Comparison of ENCODE assay signal across 14 cellular contexts in genomic region chr22:45181240-45181639, GRCh38. TPM values are rescaled to one million over a fixed set of nuclear protein-coding genes. Genes with fewer than 3 reads are reported as not detected.
DNase-seq lines count a peak whose midpoint lies in the region; ATAC-seq, FAIRE-seq and TF ChIP-seq lines count a peak whose summit lies in the region.
"Had no signal": no experiment of that assay in that cellular context is flagged by ENCODE, and none has a peak within 500 bp of the region (broad histone marks: within the 10 kb centered on the region; RNA-seq: fewer than 3 reads in every experiment).

No MANE protein-coding gene starts in this region.

- ATAC-seq in activated CD4-positive, alpha-beta T cell treated with anti-CD3 and anti-CD28 coated beads for 36 hours = no peak
- no peak for ATAC-seq in CD4-positive, CD25-positive, alpha-beta regulatory T cell (ENCODE audit: low read depth in 2 of 2)
- no peak for ATAC-seq in T-helper 17 cell

- no peaks in the 10 kb centered on the region for H3K9me3 ChIP-seq in CD4-positive, CD25-positive, alpha-beta regulatory T cell (ENCODE audit: control insufficient read depth in 2 of 2, low read length in 2 of 2)
- no peaks in the 10 kb centered on the region for H3K9me3 ChIP-seq in T-helper 17 cell (ENCODE audit: control insufficient read depth, low read length, poor library complexity, severe bottlenecking)
- no peaks in the 10 kb centered on the region for H3K9me3 ChIP-seq in endothelial cell of umbilical vein (replicated peaks; ENCODE audit: control insufficient read depth, insufficient read depth, low read length)

- no peak overlapping the region for H3K4me3 Mint-ChIP-seq in activated CD4-positive, alpha-beta T cell treated with anti-CD3 and anti-CD28 coated beads for 36 hours
- H3K4me3 Mint-ChIP-seq in activated CD4-positive, alpha-beta T cell treated with anti-CD3 and anti-CD28 coated beads, Interleukin-2, amount 10 ng/mL, durations not matched to agents 7 days and 5 days = no peak overlapping the region
- H3K4me3 Mint-ChIP-seq in CD4-positive, CD25-positive, alpha-beta regulatory T cell = no peak overlapping the region
- H3K4me3 Mint-ChIP-seq in T-helper 17 cell = no peak overlapping the region

- intact Hi-C loops in activated CD4-positive, alpha-beta T cell treated with anti-CD3 and anti-CD28 coated beads for 36 hours (cut with DNase I, micrococcal nuclease) = no loop called here
- intact Hi-C loops in endothelial cell of umbilical vein (cut with micrococcal nuclease) = no loop called here

- CTCF ChIA-PET in activated CD4-positive, alpha-beta T cell treated with anti-CD3 and anti-CD28 coated beads for 36 hours (lab: Charles Lee) = no interaction called here
- CTCF ChIA-PET in activated CD4-positive, alpha-beta T cell treated with anti-CD3 and anti-CD28 coated beads, Interleukin-2, amount 10 ng/mL, durations not matched to agents 7 days and 5 days (lab: Charles Lee) = no interaction called here
- CTCF ChIA-PET in endothelial cell of umbilical vein (lab: Charles Lee) = interaction anchor here (0.8 to 1.5 kb wide), 3 partner anchors 18 to 83 kb away, joined by 3 to 4 read pairs (median 3); partner anchors contain the start of gene NUP50

- H3K9ac ChIP-seq in endothelial cell of umbilical vein (replicated peaks; ENCODE audit: extremely low read depth, insufficient read depth, low read length) = peak overlapping the region; percentile 9

- POLR2A ChIA-PET in activated CD4-positive, alpha-beta T cell treated with anti-CD3 and anti-CD28 coated beads for 36 hours (lab: Charles Lee) = interaction anchor here (0.7 kb wide), 1 partner anchor 53 kb away, joined by 3 read pairs; no protein-coding TSS in a partner anchor
- POLR2A ChIA-PET in activated CD4-positive, alpha-beta T cell treated with anti-CD3 and anti-CD28 coated beads, Interleukin-2, amount 10 ng/mL, durations not matched to agents 7 days and 5 days (lab: Charles Lee) = no interaction called here
- POLR2A ChIA-PET in endothelial cell of umbilical vein (lab: Charles Lee) = no interaction called here

- H2AFZ ChIP-seq in endothelial cell of umbilical vein (ENCODE audit: low read depth, low read length) = no peak overlapping the region

- no peaks in the 10 kb centered on the region for H3K9me1 ChIP-seq in endothelial cell of umbilical vein (replicated peaks; ENCODE audit: control insufficient read depth, extremely low read depth, insufficient read depth, low read length)

- peaks cover 29% of the 10 kb centered on the region for H3K4me1 ChIP-seq in CD4-positive, CD25-positive, alpha-beta regulatory T cell (ENCODE audit: control insufficient read depth, insufficient read depth, low read length, poor library complexity, severe bottlenecking)
- H3K4me1 ChIP-seq in endothelial cell of umbilical vein (ENCODE audit: control insufficient read depth, extremely low read depth, insufficient read depth, low read length) = no peaks in the 10 kb centered on the region

- peaks cover 2% of the 10 kb centered on the region for H4K20me1 ChIP-seq in endothelial cell of umbilical vein (replicated peaks; ENCODE audit: control insufficient read depth, extremely low read depth, insufficient read depth, low read length)

- peaks cover 79% of the 10 kb centered on the region for H3K36me3 Mint-ChIP-seq in activated CD4-positive, alpha-beta T cell treated with anti-CD3 and anti-CD28 coated beads for 36 hours (ENCODE audit: low read depth)
- peaks cover 89% of the 10 kb centered on the region for H3K36me3 Mint-ChIP-seq in activated CD4-positive, alpha-beta T cell treated with anti-CD3 and anti-CD28 coated beads, Interleukin-2, amount 10 ng/mL, durations not matched to agents 7 days and 5 days (ENCODE audit: low read depth)
- H3K36me3 Mint-ChIP-seq in CD4-positive, CD25-positive, alpha-beta regulatory T cell = peaks cover 57% of the 10 kb centered on the region
- H3K36me3 Mint-ChIP-seq in T-helper 17 cell (ENCODE audit: low read depth) = peaks cover 7% of the 10 kb centered on the region

- no peak for FAIRE-seq in endothelial cell of umbilical vein (lab: Jason Lieb, UNC)

- no TSS peak for BruUV-seq in endothelial cell of umbilical vein (replicated peaks; lab: Mats Ljungman, UMichigan)

- no peak for TF ChIP-seq POLR2A in endothelial cell of umbilical vein (IDR thresholded peaks at IDR 0.05; ENCODE audit: low read depth, low read length)

- H3K27me3 Mint-ChIP-seq in activated CD4-positive, alpha-beta T cell treated with anti-CD3 and anti-CD28 coated beads for 36 hours = no peaks in the 10 kb centered on the region
- H3K27me3 Mint-ChIP-seq in activated CD4-positive, alpha-beta T cell treated with anti-CD3 and anti-CD28 coated beads, Interleukin-2, amount 10 ng/mL, durations not matched to agents 7 days and 5 days = no peaks in the 10 kb centered on the region
- H3K27me3 Mint-ChIP-seq in CD4-positive, CD25-positive, alpha-beta regulatory T cell = no peaks in the 10 kb centered on the region
- no peaks in the 10 kb centered on the region for H3K27me3 Mint-ChIP-seq in T-helper 17 cell

- H3K27ac ChIP-seq in CD4-positive, CD25-positive, alpha-beta regulatory T cell (ENCODE audit: insufficient read depth, low read length, poor library complexity, severe bottlenecking) = no peak overlapping the region
- H3K27ac ChIP-seq in endothelial cell of umbilical vein (ENCODE audit: insufficient read depth, low read depth, low read length) = no peak overlapping the region
- H3K27ac ChIP-seq: 22Rv1 had no signal

- H3K4me2 ChIP-seq in endothelial cell of umbilical vein (ENCODE audit: insufficient read depth, low read length) = no peak overlapping the region

- no peak for DNase-seq in activated CD4-positive, alpha-beta T cell treated with anti-CD3 and anti-CD28 coated beads for 36 hours
- DNase-seq in activated CD4-positive, alpha-beta T cell treated with anti-CD3 and anti-CD28 coated beads, Interleukin-2, amount 10 ng/mL, durations not matched to agents 7 days and 5 days = no peak
- DNase-seq in CD4-positive, CD25-positive, alpha-beta regulatory T cell = no peak
- DNase-seq in T-helper 17 cell (no peak), endothelial cell of umbilical vein (ENCODE audit: low read depth, low spot score) (no peak), activated gamma-delta T cell treated with Interleukin-2 at 50 U/mL for 16 hours (no peak), NCI-H1694 treated with DMSO at 0.1 percent for 48 hours (lab: John Stamatoyannopoulos, UW) (no peak), NCI-H2029 (lab: John Stamatoyannopoulos, UW) (no peak)
- DNase-seq: DMS153, HCEC 1CT, NCI-H146, NCI-H446, NCI-H774 had no signal

- H3K36me3 ChIP-seq in CD4-positive, CD25-positive, alpha-beta regulatory T cell (ENCODE audit: control insufficient read depth, insufficient read depth, low read length) = peaks cover 84% of the 10 kb centered on the region
- peaks cover 20 to 23% of the 10 kb centered on the region in 2 experiments for H3K36me3 ChIP-seq in endothelial cell of umbilical vein (ENCODE audit: control insufficient read depth in 2 of 2, extremely low read depth in 1 of 2, insufficient read depth in 2 of 2, low read length in 2 of 2)

- H3K79me2 ChIP-seq in endothelial cell of umbilical vein (ENCODE audit: control insufficient read depth, insufficient read depth, low read length) = peaks cover 62% of the 10 kb centered on the region

- TF ChIP-seq CTCF in endothelial cell of umbilical vein (IDR thresholded peaks at IDR 0.05; ENCODE audit: extremely low read depth in 1 of 2, insufficient read depth in 1 of 2, low read depth in 1 of 2, low read length in 2 of 2) = no peak

- H3K4me3 ChIP-seq in CD4-positive, CD25-positive, alpha-beta regulatory T cell (ENCODE audit: low read depth, low read length) = no peak overlapping the region
- no peak overlapping the region for H3K4me3 ChIP-seq in endothelial cell of umbilical vein (replicated peaks in 1 of 3; ENCODE audit: insufficient read depth in 1 of 3, low read depth in 1 of 3, low read length in 3 of 3)

- dilution Hi-C loops in endothelial cell of umbilical vein (cut with MboI; ENCODE audit: extremely low pct_ligation_motif_present, low sequenced_read_pairs) = no loop called here

- H3K27ac Mint-ChIP-seq in activated CD4-positive, alpha-beta T cell treated with anti-CD3 and anti-CD28 coated beads for 36 hours = peak overlapping the region; percentile 53
- H3K27ac Mint-ChIP-seq in activated CD4-positive, alpha-beta T cell treated with anti-CD3 and anti-CD28 coated beads, Interleukin-2, amount 10 ng/mL, durations not matched to agents 7 days and 5 days = no peak overlapping the region
- H3K27ac Mint-ChIP-seq in CD4-positive, CD25-positive, alpha-beta regulatory T cell = peak overlapping the region in 2 of 3 donors; percentile 68 to 93
- peak overlapping the region; percentile 39 for H3K27ac Mint-ChIP-seq in T-helper 17 cell

- no peaks in the 10 kb centered on the region for H3K27me3 ChIP-seq in CD4-positive, CD25-positive, alpha-beta regulatory T cell (ENCODE audit: control insufficient read depth, insufficient read depth, low read length)
- no peaks in the 10 kb centered on the region for H3K27me3 ChIP-seq in endothelial cell of umbilical vein (ENCODE audit: control insufficient read depth in 2 of 2, insufficient read depth in 2 of 2, low read length in 2 of 2)

- H3K9me3 Mint-ChIP-seq in activated CD4-positive, alpha-beta T cell treated with anti-CD3 and anti-CD28 coated beads for 36 hours (ENCODE audit: low read depth) = no peaks in the 10 kb centered on the region
- no peaks in the 10 kb centered on the region for H3K9me3 Mint-ChIP-seq in activated CD4-positive, alpha-beta T cell treated with anti-CD3 and anti-CD28 coated beads, Interleukin-2, amount 10 ng/mL, durations not matched to agents 7 days and 5 days
- H3K9me3 Mint-ChIP-seq in CD4-positive, CD25-positive, alpha-beta regulatory T cell = no peaks in the 10 kb centered on the region

- H3K4me1 Mint-ChIP-seq in activated CD4-positive, alpha-beta T cell treated with anti-CD3 and anti-CD28 coated beads for 36 hours = peaks cover 53% of the 10 kb centered on the region
- peaks cover 60% of the 10 kb centered on the region for H3K4me1 Mint-ChIP-seq in activated CD4-positive, alpha-beta T cell treated with anti-CD3 and anti-CD28 coated beads, Interleukin-2, amount 10 ng/mL, durations not matched to agents 7 days and 5 days
- peaks cover 17 to 59% (median 39%) of the 10 kb centered on the region in 4 donors for H3K4me1 Mint-ChIP-seq in CD4-positive, CD25-positive, alpha-beta regulatory T cell
- peaks cover 14% of the 10 kb centered on the region for H3K4me1 Mint-ChIP-seq in T-helper 17 cell

RNA-seq across cellular contexts. Expression of gene NUP50, which starts 17.5 kb away (rescaled TPM):
- total RNA-seq in activated CD4-positive, alpha-beta T cell treated with anti-CD3 and anti-CD28 coated beads for 36 hours = 100 to 1,000 TPM; 136 to 141 TPM
- total RNA-seq in activated CD4-positive, alpha-beta T cell treated with anti-CD3 and anti-CD28 coated beads, Interleukin-2, amount 10 ng/mL, durations not matched to agents 7 days and 5 days = 100 to 1,000 TPM; 180 to 183 TPM
- total RNA-seq in CD4-positive, CD25-positive, alpha-beta regulatory T cell = 98.8 TPM
- 10 to 100 TPM; 52.0 to 70.1 (median 65.2) TPM for polyA plus RNA-seq in CD4-positive, CD25-positive, alpha-beta regulatory T cell
- total RNA-seq in T-helper 17 cell = 10 to 100 TPM; 89.3 to 99.2 TPM
- total RNA-seq in endothelial cell of umbilical vein = 84.4 and 90.9 TPM in 2 replicates
- polyA plus RNA-seq in endothelial cell of umbilical vein = 12.4 TPM in 2 replicates
- 11.0 and 16.5 TPM in 2 replicates for polyA plus RNA-seq in endothelial cell of umbilical vein (2011; cell fraction: cytosol; rRNA removed)
- polyA plus RNA-seq in endothelial cell of umbilical vein (2011; cell fraction: nucleus; rRNA removed) = 18.5 and 20.5 TPM in 2 replicates
- polyA plus RNA-seq in endothelial cell of umbilical vein (2012) = 31.6 and 47.9 TPM in 2 replicates
- polyA minus RNA-seq in endothelial cell of umbilical vein = 41.3 and 47.8 TPM in 2 replicates
- polyA minus RNA-seq in endothelial cell of umbilical vein (2011; cell fraction: cytosol; rRNA and poly(A)+ RNA removed) = 15.8 TPM
- polyA minus RNA-seq in endothelial cell of umbilical vein (2011; cell fraction: nucleus; rRNA and poly(A)+ RNA removed) = 23.2 and 24.3 TPM in 2 replicates

RNA-seq across cellular contexts. Expression of gene KIAA0930, which starts 59.5 kb away (rescaled TPM):
- 10 to 100 TPM; 24.8 to 29.6 TPM for total RNA-seq in activated CD4-positive, alpha-beta T cell treated with anti-CD3 and anti-CD28 coated beads for 36 hours
- 10 to 100 TPM; 13.3 to 17.8 TPM for total RNA-seq in activated CD4-positive, alpha-beta T cell treated with anti-CD3 and anti-CD28 coated beads, Interleukin-2, amount 10 ng/mL, durations not matched to agents 7 days and 5 days
- 21.3 TPM for total RNA-seq in CD4-positive, CD25-positive, alpha-beta regulatory T cell
- polyA plus RNA-seq in CD4-positive, CD25-positive, alpha-beta regulatory T cell = 1 to 10 TPM in 2 of 4 donors, under 1 TPM in 2; 0.70 to 2.4 (median 1.4) TPM
- total RNA-seq in T-helper 17 cell = 10 to 100 TPM; 10.9 to 11.6 TPM
- 37.9 and 43.4 TPM in 2 replicates for total RNA-seq in endothelial cell of umbilical vein
- 53.6 and 63.6 TPM in 2 replicates for polyA plus RNA-seq in endothelial cell of umbilical vein
- 36.7 and 41.5 TPM in 2 replicates for polyA plus RNA-seq in endothelial cell of umbilical vein (2011; cell fraction: cytosol; rRNA removed)
- polyA plus RNA-seq in endothelial cell of umbilical vein (2011; cell fraction: nucleus; rRNA removed) = 85.3 and 92.4 TPM in 2 replicates
- 37.6 and 40.4 TPM in 2 replicates for polyA plus RNA-seq in endothelial cell of umbilical vein (2012)
- polyA minus RNA-seq in endothelial cell of umbilical vein = 32.3 and 39.4 TPM in 2 replicates
- 16.9 TPM for polyA minus RNA-seq in endothelial cell of umbilical vein (2011; cell fraction: cytosol; rRNA and poly(A)+ RNA removed)
- polyA minus RNA-seq in endothelial cell of umbilical vein (2011; cell fraction: nucleus; rRNA and poly(A)+ RNA removed) = 12.5 and 17.3 TPM in 2 replicates
